Comparison of ENCODE assay signal across 11 cellular contexts in the genomic region with DNA sequence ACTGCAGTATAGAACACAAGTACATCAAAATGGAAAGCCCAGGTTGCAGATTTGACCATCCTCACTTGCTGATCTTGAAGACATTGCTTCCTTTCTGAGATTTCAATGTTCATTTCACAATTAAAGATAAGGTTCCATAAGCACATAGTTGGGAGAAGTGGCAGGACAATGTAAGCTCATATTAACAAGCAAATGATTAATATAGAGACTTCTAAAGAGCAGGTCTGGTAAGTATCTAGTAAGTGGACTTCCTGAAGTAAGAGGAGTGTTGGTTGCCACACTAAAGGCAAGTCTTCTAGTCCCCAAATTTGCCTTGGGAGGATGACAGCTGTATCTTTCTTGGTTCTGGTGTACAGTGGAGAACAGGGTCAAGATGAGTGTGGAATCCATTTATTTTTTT. TPM values are rescaled to one million over a fixed set of nuclear protein-coding genes. Genes with fewer than 3 reads are reported as not detected.
DNase-seq lines count a peak whose midpoint lies in the region; ATAC-seq, FAIRE-seq and TF ChIP-seq lines count a peak whose summit lies in the region.
"Had no signal": no experiment of that assay in that cellular context is flagged by ENCODE, and none has a peak within 500 bp of the region (broad histone marks: within the 10 kb centered on the region; RNA-seq: fewer than 3 reads in every experiment).

No MANE protein-coding gene starts in this region.

- dilution Hi-C loops in endothelial cell of umbilical vein (cut with MboI; ENCODE audit: extremely low pct_ligation_motif_present, low sequenced_read_pairs), result no loop called here

- no peaks in the 10 kb centered on the region for H3K36me3 ChIP-seq in endothelial cell of umbilical vein (ENCODE audit: control insufficient read depth in 2 of 2, extremely low read depth in 1 of 2, insufficient read depth in 2 of 2, low read length in 2 of 2)
- no peaks in the 10 kb centered on the region for H3K36me3 ChIP-seq in neuron (ENCODE audit: insufficient read depth, low read length)

- TF ChIP-seq CTCF in natural killer cell (IDR thresholded peaks at IDR 0.05), result no peak
- TF ChIP-seq CTCF in endothelial cell of umbilical vein (IDR thresholded peaks at IDR 0.05; ENCODE audit: extremely low read depth in 1 of 2, insufficient read depth in 1 of 2, low read depth in 1 of 2, low read length in 2 of 2), result no peak

- no peak overlapping the region for H3K9ac ChIP-seq in endothelial cell of umbilical vein (replicated peaks; ENCODE audit: extremely low read depth, insufficient read depth, low read length)

- H3K4me1 ChIP-seq in endothelial cell of umbilical vein (ENCODE audit: control insufficient read depth, extremely low read depth, insufficient read depth, low read length) (peaks cover 24% of the 10 kb centered on the region), neuron (ENCODE audit: insufficient read depth, low read length) (peaks cover 7% of the 10 kb centered on the region)

- peaks cover 5 to 7% of the 10 kb centered on the region in 2 donors for H3K4me1 Mint-ChIP-seq in natural killer cell
- peaks cover 4 to 16% of the 10 kb centered on the region in 2 donors for H3K4me1 Mint-ChIP-seq in natural killer cell treated with Interleukin-12 subunit alpha and Interleukin-12 subunit beta and Interleukin-15 and Interleukin-18, amount 100 ng/mL, for 72 hours (ENCODE audit: low read depth in 2 of 2)

- H3K9me3 ChIP-seq in endothelial cell of umbilical vein (replicated peaks; ENCODE audit: control insufficient read depth, insufficient read depth, low read length), result no peaks in the 10 kb centered on the region
- no peaks in the 10 kb centered on the region for H3K9me3 ChIP-seq in neuron (ENCODE audit: low read length)

- H4K20me1 ChIP-seq in endothelial cell of umbilical vein (replicated peaks; ENCODE audit: control insufficient read depth, extremely low read depth, insufficient read depth, low read length), result no peaks in the 10 kb centered on the region

- H3K4me3 ChIP-seq in endothelial cell of umbilical vein (replicated peaks in 1 of 3; ENCODE audit: insufficient read depth in 1 of 3, low read depth in 1 of 3, low read length in 3 of 3), result no peak overlapping the region
- H3K4me3 ChIP-seq in neuron (ENCODE audit: low read length), result peak overlapping the region; percentile 68

- no peaks in the 10 kb centered on the region for H3K9me3 Mint-ChIP-seq in natural killer cell
- no peaks in the 10 kb centered on the region for H3K9me3 Mint-ChIP-seq in natural killer cell treated with Interleukin-12 subunit alpha and Interleukin-12 subunit beta and Interleukin-15 and Interleukin-18, amount 100 ng/mL, for 72 hours

- BruUV-seq in endothelial cell of umbilical vein (replicated peaks; lab: Mats Ljungman, UMichigan), result TSS peak; percentile 56

- no peaks in the 10 kb centered on the region for H3K27me3 ChIP-seq in endothelial cell of umbilical vein (ENCODE audit: control insufficient read depth in 2 of 2, insufficient read depth in 2 of 2, low read length in 2 of 2)
- no peaks in the 10 kb centered on the region for H3K27me3 ChIP-seq in neuron (ENCODE audit: insufficient read depth, low read length)

- H3K79me2 ChIP-seq in endothelial cell of umbilical vein (ENCODE audit: control insufficient read depth, insufficient read depth, low read length), result no peaks in the 10 kb centered on the region

- no peak for TF ChIP-seq POLR2A in endothelial cell of umbilical vein (IDR thresholded peaks at IDR 0.05; ENCODE audit: low read depth, low read length)

- POLR2A ChIA-PET in endothelial cell of umbilical vein (lab: Charles Lee), result interaction anchor here (2.6 kb wide), 1 partner anchor 195 kb away, joined by 9 read pairs; no protein-coding TSS in a partner anchor

- no peak overlapping the region for H3K27ac Mint-ChIP-seq in natural killer cell
- H3K27ac Mint-ChIP-seq in natural killer cell treated with Interleukin-12 subunit alpha and Interleukin-12 subunit beta and Interleukin-15 and Interleukin-18, amount 100 ng/mL, for 72 hours, result no peak overlapping the region

- no peaks in the 10 kb centered on the region for H3K36me3 Mint-ChIP-seq in natural killer cell
- H3K36me3 Mint-ChIP-seq in natural killer cell treated with Interleukin-12 subunit alpha and Interleukin-12 subunit beta and Interleukin-15 and Interleukin-18, amount 100 ng/mL, for 72 hours, result peaks cover 5% of the 10 kb centered on the region

- H2AFZ ChIP-seq in endothelial cell of umbilical vein (ENCODE audit: low read depth, low read length), result no peak overlapping the region
- H2AFZ ChIP-seq in neuron (ENCODE audit: low read depth, low read length), result no peak overlapping the region

- no peak overlapping the region for H3K4me2 ChIP-seq in endothelial cell of umbilical vein (ENCODE audit: insufficient read depth, low read length)

- peaks cover 30 to 32% of the 10 kb centered on the region in 2 donors for H3K27me3 Mint-ChIP-seq in natural killer cell (ENCODE audit: low read depth in 2 of 2)
- peaks cover 24 to 37% of the 10 kb centered on the region in 2 donors for H3K27me3 Mint-ChIP-seq in natural killer cell treated with Interleukin-12 subunit alpha and Interleukin-12 subunit beta and Interleukin-15 and Interleukin-18, amount 100 ng/mL, for 72 hours

- no peaks in the 10 kb centered on the region for H3K9me1 ChIP-seq in endothelial cell of umbilical vein (replicated peaks; ENCODE audit: control insufficient read depth, extremely low read depth, insufficient read depth, low read length)

- H3K4me3 Mint-ChIP-seq in natural killer cell, result peak overlapping the region; percentile 62
- no peak overlapping the region for H3K4me3 Mint-ChIP-seq in natural killer cell treated with Interleukin-12 subunit alpha and Interleukin-12 subunit beta and Interleukin-15 and Interleukin-18, amount 100 ng/mL, for 72 hours

- no peak for ATAC-seq in natural killer cell
- ATAC-seq in natural killer cell treated with Interleukin-12 subunit alpha and Interleukin-12 subunit beta and Interleukin-15 and Interleukin-18, amount 100 ng/mL, for 72 hours, result no peak
- no peak for ATAC-seq in HG03135 (IDR thresholded peaks at IDR 0.05; ENCODE audit: unreplicated experiment)
- ATAC-seq in HG03520 (IDR thresholded peaks at IDR 0.05; ENCODE audit: unreplicated experiment), result no peak

- CTCF ChIA-PET in endothelial cell of umbilical vein (lab: Charles Lee), result interaction anchor here (1.5 to 4.9 kb wide), 2 partner anchors 43 to 292 kb away, joined by 4 to 344 read pairs; no protein-coding TSS in a partner anchor

- no peak overlapping the region for H3K27ac ChIP-seq in endothelial cell of umbilical vein (ENCODE audit: insufficient read depth, low read depth, low read length)

- no peak for DNase-seq in natural killer cell
- no peak for DNase-seq in natural killer cell treated with Interleukin-12 subunit alpha and Interleukin-12 subunit beta and Interleukin-15 and Interleukin-18, amount 100 ng/mL, for 72 hours (ENCODE audit: low spot score)
- no peak for DNase-seq in endothelial cell of umbilical vein (ENCODE audit: low read depth, low spot score)
- DNase-seq in HTR-8/SVneo (ENCODE audit: insufficient read length, low spot score), result no peak
- DNase-seq in NCI-H1048 (lab: John Stamatoyannopoulos, UW), result no peak
- DNase-seq: H7, NCI-H345, SHP77 had no signal

- intact Hi-C loops in natural killer cell (cut with micrococcal nuclease), result no loop called here
- intact Hi-C loops in endothelial cell of umbilical vein (cut with micrococcal nuclease), result loop anchor here (2.0 to 5.0 kb wide), 3 partner anchors 113 to 241 kb away; no protein-coding TSS in a partner anchor

- FAIRE-seq in endothelial cell of umbilical vein (lab: Jason Lieb, UNC), result peak; percentile 4
- FAIRE-seq in HTR-8/SVneo (lab: Jason Lieb, UNC), result no peak

TF ChIP-seq in endothelial cell of umbilical vein, 7 proteins besides CTCF, POLR2A, EP300 and RAD21:
- TF ChIP-seq JUN (IDR thresholded peaks at IDR 0.05; ENCODE audit: borderline replicate concordance, insufficient read depth, insufficient read length, low read depth), result no peak
- TF ChIP-seq FOS (IDR thresholded peaks at IDR 0.05; ENCODE audit: borderline replicate concordance, insufficient read depth, low read length), result no peak
- TF ChIP-seq GATA2 (IDR thresholded peaks at IDR 0.05; ENCODE audit: insufficient read depth, insufficient read length, low read depth, low read length), result no peak
- TF ChIP-seq MYC (IDR thresholded peaks at IDR 0.05; ENCODE audit: low read depth, low read length), result no peak
- TF ChIP-seq POLR2AphosphoS5 (IDR thresholded peaks at IDR 0.05; ENCODE audit: insufficient read depth, low read depth, low read length), result no peak
- no peak for TF ChIP-seq EZH2 (IDR thresholded peaks at IDR 0.05; ENCODE audit: borderline replicate concordance, low read depth, low read length, severe bottlenecking)
- TF ChIP-seq MAX (IDR thresholded peaks at IDR 0.05; ENCODE audit: insufficient read depth, insufficient read length), result no peak

RNA-seq across cellular contexts. Expression of gene PTPRM, which starts 1.4 kb away (rescaled TPM):
- 10 to 100 TPM in 2 of 3 donors, 1 to 10 TPM in 1; 5.0 to 13.2 (median 12.1) TPM for total RNA-seq in natural killer cell
- 10 to 100 TPM in 1 of 2 donors, 1 to 10 TPM in 1; 7.5 to 19.2 TPM for total RNA-seq in natural killer cell treated with Interleukin-12 subunit alpha and Interleukin-12 subunit beta and Interleukin-15 and Interleukin-18, amount 100 ng/mL, for 72 hours
- 34.7 and 43.7 TPM in 2 replicates for total RNA-seq in endothelial cell of umbilical vein
- 37.4 and 42.2 TPM in 2 replicates for polyA plus RNA-seq in endothelial cell of umbilical vein
- polyA plus RNA-seq in endothelial cell of umbilical vein (2011; cell fraction: cytosol; rRNA removed), result 26.9 and 33.0 TPM in 2 replicates
- 155 and 181 TPM in 2 replicates for polyA plus RNA-seq in endothelial cell of umbilical vein (2011; cell fraction: nucleus; rRNA removed)
- polyA plus RNA-seq in endothelial cell of umbilical vein (2012), result 11.4 and 18.5 TPM in 2 replicates
- 63.9 and 101 TPM in 2 replicates for polyA minus RNA-seq in endothelial cell of umbilical vein
- polyA minus RNA-seq in endothelial cell of umbilical vein (2011; cell fraction: cytosol; rRNA and poly(A)+ RNA removed), result 19.9 TPM
- polyA minus RNA-seq in endothelial cell of umbilical vein (2011; cell fraction: nucleus; rRNA and poly(A)+ RNA removed), result 137 and 188 TPM in 2 replicates
